1 cellular context compared by ENCODE assay signal in the genomic region with DNA sequence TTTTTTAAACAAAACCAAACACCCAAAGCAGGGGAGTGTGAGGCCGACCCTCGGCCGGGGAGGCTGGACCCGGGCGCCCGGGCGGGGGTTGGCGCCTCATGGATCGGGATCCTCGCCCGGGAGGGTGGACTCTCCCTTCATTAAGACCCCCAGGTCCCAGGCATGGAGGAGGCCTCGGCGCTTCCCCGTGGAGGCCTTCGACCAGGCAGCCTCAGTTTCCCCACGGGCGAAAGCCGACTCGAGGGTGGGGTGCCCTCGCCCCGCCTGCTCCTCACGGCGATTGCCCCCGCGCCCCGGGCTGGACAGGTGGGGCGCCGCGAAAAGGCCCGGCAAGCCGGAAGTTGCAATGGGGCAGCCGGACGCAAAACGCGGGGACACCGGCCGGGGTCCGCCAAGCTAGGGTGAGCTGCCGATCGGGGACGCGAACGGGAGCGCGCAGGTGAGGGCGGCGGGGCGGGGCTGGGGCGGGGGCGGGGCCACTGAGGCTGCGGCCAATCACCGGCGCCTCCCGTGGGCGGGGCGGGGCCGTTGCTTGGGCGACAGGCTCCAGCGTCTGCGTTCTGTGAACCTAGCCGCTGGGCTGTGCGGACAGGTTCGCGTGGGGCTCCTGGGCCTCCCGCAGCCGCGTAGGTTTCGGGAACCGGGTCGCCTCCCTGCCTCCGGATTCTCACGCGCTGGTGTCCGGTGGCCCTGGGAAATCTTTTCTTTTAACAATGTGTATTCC.
A peak's percentile ranks its signal among the peaks of the same experiment; 100 is the strongest.
TF ChIP-seq lines count a peak whose summit lies in the region.

No MANE protein-coding gene starts in this region.

TF ChIP-seq in HepG2, 621 proteins besides CTCF, POLR2A, EP300 and RAD21 (continued from another document and continues in another):
- TF ChIP-seq, protein P1, sequence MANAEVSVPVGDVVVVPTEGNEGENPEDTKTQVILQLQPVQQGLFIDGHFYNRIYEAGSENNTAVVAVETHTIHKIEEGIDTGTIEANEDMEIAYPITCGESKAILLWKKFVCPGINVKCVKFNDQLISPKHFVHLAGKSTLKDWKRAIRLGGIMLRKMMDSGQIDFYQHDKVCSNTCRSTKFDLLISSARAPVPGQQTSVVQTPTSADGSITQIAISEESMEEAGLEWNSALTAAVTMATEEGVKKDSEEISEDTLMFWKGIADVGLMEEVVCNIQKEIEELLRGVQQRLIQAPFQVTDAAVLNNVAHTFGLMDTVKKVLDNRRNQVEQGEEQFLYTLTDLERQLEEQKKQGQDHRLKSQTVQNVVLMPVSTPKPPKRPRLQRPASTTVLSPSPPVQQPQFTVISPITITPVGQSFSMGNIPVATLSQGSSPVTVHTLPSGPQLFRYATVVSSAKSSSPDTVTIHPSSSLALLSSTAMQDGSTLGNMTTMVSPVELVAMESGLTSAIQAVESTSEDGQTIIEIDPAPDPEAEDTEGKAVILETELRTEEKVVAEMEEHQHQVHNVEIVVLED (CRISPR knock-in tag; IDR thresholded peaks at IDR 0.05; ENCODE audit: borderline replicate concordance) = no peak; the same call in 1 of the 2 replicates
- TF ChIP-seq ZNF350 (CRISPR knock-in tag; IDR thresholded peaks at IDR 0.05; ENCODE audit: borderline replicate concordance, low read depth) (peak; percentile 58; the same call in 1 of the 2 replicates), HES4 (CRISPR knock-in tag; IDR thresholded peaks at IDR 0.05; ENCODE audit: borderline replicate concordance) (no peak), NR1H2 (CRISPR knock-in tag; IDR thresholded peaks at IDR 0.05; ENCODE audit: borderline replicate concordance, low read depth) (no peak), ZNF766 (CRISPR knock-in tag; IDR thresholded peaks at IDR 0.05; ENCODE audit: borderline replicate concordance) (no peak), RXRA (CRISPR knock-in tag; IDR thresholded peaks at IDR 0.05) (peak; percentile 63), MEIS1 (CRISPR knock-in tag; IDR thresholded peaks at IDR 0.05; ENCODE audit: borderline replicate concordance) (no peak), MIER3 (CRISPR knock-in tag; IDR thresholded peaks at IDR 0.05; ENCODE audit: borderline replicate concordance) (peak; percentile 76; the same call in 1 of the 2 replicates), MZF1 (CRISPR knock-in tag; IDR thresholded peaks at IDR 0.05; ENCODE audit: borderline replicate concordance) (no peak), HDAC1 (CRISPR knock-in tag; IDR thresholded peaks at IDR 0.05) (peak; percentile 79), HMG20A (CRISPR knock-in tag; IDR thresholded peaks at IDR 0.05; ENCODE audit: borderline replicate concordance) (no peak), ZNF12 (CRISPR knock-in tag; IDR thresholded peaks at IDR 0.05) (no peak), NFE2L2 (IDR thresholded peaks at IDR 0.05; ENCODE audit: low read length) (no peak), ZFP36L1 (CRISPR knock-in tag; IDR thresholded peaks at IDR 0.05) (no peak; the same call in 1 of the 2 replicates), NRL (CRISPR knock-in tag; IDR thresholded peaks at IDR 0.05; ENCODE audit: borderline replicate concordance) (no peak), GTF2F1 (IDR thresholded peaks at IDR 0.05; ENCODE audit: low read length) (no peak), SRSF4 (IDR thresholded peaks at IDR 0.05; ENCODE audit: low read depth, low read length, poor library complexity, severe bottlenecking) (no peak), ZNF331 (CRISPR knock-in tag; IDR thresholded peaks at IDR 0.05) (peak; percentile 75), ZSCAN21 (CRISPR knock-in tag; IDR thresholded peaks at IDR 0.05; ENCODE audit: borderline replicate concordance) (peak; percentile 59; the same call in 1 of the 2 replicates), FOSL1 (CRISPR knock-in tag; IDR thresholded peaks at IDR 0.05; ENCODE audit: borderline replicate concordance) (no peak), ZNF557 (CRISPR knock-in tag; IDR thresholded peaks at IDR 0.05) (no peak), DPF2 (CRISPR knock-in tag; IDR thresholded peaks at IDR 0.05; ENCODE audit: borderline replicate concordance, low read depth) (no peak), ZSCAN9 (CRISPR knock-in tag; IDR thresholded peaks at IDR 0.05; ENCODE audit: borderline replicate concordance) (peak; percentile 82), ZFP82 (CRISPR knock-in tag; IDR thresholded peaks at IDR 0.05; ENCODE audit: borderline replicate concordance) (no peak), ZNF878 (CRISPR knock-in tag; IDR thresholded peaks at IDR 0.05) (no peak), ZEB1 (IDR thresholded peaks at IDR 0.05; ENCODE audit: insufficient replicate concordance, low read depth) (peak; percentile 29), JUND (CRISPR knock-in tag; IDR thresholded peaks at IDR 0.05) (no peak)
- TF ChIP-seq, protein P2, sequence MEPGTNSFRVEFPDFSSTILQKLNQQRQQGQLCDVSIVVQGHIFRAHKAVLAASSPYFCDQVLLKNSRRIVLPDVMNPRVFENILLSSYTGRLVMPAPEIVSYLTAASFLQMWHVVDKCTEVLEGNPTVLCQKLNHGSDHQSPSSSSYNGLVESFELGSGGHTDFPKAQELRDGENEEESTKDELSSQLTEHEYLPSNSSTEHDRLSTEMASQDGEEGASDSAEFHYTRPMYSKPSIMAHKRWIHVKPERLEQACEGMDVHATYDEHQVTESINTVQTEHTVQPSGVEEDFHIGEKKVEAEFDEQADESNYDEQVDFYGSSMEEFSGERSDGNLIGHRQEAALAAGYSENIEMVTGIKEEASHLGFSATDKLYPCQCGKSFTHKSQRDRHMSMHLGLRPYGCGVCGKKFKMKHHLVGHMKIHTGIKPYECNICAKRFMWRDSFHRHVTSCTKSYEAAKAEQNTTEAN (CRISPR knock-in tag; conservative IDR thresholded peaks at IDR 0.05) = no peak
- TF ChIP-seq, protein P3, sequence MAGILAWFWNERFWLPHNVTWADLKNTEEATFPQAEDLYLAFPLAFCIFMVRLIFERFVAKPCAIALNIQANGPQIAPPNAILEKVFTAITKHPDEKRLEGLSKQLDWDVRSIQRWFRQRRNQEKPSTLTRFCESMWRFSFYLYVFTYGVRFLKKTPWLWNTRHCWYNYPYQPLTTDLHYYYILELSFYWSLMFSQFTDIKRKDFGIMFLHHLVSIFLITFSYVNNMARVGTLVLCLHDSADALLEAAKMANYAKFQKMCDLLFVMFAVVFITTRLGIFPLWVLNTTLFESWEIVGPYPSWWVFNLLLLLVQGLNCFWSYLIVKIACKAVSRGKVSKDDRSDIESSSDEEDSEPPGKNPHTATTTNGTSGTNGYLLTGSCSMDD (CRISPR knock-in tag; IDR thresholded peaks at IDR 0.05) = no peak
- TF ChIP-seq, protein P4, sequence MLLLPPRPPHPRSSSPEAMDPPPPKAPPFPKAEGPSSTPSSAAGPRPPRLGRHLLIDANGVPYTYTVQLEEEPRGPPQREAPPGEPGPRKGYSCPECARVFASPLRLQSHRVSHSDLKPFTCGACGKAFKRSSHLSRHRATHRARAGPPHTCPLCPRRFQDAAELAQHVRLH (CRISPR knock-in tag; IDR thresholded peaks at IDR 0.05; ENCODE audit: borderline replicate concordance, low read depth) = peak; percentile 72; the same call in 1 of the 2 replicates
- TF ChIP-seq, protein P5, sequence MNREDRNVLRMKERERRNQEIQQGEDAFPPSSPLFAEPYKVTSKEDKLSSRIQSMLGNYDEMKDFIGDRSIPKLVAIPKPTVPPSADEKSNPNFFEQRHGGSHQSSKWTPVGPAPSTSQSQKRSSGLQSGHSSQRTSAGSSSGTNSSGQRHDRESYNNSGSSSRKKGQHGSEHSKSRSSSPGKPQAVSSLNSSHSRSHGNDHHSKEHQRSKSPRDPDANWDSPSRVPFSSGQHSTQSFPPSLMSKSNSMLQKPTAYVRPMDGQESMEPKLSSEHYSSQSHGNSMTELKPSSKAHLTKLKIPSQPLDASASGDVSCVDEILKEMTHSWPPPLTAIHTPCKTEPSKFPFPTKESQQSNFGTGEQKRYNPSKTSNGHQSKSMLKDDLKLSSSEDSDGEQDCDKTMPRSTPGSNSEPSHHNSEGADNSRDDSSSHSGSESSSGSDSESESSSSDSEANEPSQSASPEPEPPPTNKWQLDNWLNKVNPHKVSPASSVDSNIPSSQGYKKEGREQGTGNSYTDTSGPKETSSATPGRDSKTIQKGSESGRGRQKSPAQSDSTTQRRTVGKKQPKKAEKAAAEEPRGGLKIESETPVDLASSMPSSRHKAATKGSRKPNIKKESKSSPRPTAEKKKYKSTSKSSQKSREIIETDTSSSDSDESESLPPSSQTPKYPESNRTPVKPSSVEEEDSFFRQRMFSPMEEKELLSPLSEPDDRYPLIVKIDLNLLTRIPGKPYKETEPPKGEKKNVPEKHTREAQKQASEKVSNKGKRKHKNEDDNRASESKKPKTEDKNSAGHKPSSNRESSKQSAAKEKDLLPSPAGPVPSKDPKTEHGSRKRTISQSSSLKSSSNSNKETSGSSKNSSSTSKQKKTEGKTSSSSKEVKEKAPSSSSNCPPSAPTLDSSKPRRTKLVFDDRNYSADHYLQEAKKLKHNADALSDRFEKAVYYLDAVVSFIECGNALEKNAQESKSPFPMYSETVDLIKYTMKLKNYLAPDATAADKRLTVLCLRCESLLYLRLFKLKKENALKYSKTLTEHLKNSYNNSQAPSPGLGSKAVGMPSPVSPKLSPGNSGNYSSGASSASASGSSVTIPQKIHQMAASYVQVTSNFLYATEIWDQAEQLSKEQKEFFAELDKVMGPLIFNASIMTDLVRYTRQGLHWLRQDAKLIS (CRISPR knock-in tag; IDR thresholded peaks at IDR 0.05) = no peak
- TF ChIP-seq, protein P6, sequence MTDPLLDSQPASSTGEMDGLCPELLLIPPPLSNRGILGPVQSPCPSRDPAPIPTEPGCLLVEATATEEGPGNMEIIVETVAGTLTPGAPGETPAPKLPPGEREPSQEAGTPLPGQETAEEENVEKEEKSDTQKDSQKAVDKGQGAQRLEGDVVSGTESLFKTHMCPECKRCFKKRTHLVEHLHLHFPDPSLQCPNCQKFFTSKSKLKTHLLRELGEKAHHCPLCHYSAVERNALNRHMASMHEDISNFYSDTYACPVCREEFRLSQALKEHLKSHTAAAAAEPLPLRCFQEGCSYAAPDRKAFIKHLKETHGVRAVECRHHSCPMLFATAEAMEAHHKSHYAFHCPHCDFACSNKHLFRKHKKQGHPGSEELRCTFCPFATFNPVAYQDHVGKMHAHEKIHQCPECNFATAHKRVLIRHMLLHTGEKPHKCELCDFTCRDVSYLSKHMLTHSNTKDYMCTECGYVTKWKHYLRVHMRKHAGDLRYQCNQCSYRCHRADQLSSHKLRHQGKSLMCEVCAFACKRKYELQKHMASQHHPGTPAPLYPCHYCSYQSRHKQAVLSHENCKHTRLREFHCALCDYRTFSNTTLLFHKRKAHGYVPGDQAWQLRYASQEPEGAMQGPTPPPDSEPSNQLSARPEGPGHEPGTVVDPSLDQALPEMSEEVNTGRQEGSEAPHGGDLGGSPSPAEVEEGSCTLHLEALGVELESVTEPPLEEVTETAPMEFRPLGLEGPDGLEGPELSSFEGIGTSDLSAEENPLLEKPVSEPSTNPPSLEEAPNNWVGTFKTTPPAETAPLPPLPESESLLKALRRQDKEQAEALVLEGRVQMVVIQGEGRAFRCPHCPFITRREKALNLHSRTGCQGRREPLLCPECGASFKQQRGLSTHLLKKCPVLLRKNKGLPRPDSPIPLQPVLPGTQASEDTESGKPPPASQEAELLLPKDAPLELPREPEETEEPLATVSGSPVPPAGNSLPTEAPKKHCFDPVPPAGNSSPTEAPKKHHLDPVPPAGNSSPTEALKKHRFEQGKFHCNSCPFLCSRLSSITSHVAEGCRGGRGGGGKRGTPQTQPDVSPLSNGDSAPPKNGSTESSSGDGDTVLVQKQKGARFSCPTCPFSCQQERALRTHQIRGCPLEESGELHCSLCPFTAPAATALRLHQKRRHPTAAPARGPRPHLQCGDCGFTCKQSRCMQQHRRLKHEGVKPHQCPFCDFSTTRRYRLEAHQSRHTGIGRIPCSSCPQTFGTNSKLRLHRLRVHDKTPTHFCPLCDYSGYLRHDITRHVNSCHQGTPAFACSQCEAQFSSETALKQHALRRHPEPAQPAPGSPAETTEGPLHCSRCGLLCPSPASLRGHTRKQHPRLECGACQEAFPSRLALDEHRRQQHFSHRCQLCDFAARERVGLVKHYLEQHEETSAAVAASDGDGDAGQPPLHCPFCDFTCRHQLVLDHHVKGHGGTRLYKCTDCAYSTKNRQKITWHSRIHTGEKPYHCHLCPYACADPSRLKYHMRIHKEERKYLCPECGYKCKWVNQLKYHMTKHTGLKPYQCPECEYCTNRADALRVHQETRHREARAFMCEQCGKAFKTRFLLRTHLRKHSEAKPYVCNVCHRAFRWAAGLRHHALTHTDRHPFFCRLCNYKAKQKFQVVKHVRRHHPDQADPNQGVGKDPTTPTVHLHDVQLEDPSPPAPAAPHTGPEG (CRISPR knock-in tag; IDR thresholded peaks at IDR 0.05) = peak; percentile 72; the same call in 1 of the 2 replicates
- TF ChIP-seq, protein P7, sequence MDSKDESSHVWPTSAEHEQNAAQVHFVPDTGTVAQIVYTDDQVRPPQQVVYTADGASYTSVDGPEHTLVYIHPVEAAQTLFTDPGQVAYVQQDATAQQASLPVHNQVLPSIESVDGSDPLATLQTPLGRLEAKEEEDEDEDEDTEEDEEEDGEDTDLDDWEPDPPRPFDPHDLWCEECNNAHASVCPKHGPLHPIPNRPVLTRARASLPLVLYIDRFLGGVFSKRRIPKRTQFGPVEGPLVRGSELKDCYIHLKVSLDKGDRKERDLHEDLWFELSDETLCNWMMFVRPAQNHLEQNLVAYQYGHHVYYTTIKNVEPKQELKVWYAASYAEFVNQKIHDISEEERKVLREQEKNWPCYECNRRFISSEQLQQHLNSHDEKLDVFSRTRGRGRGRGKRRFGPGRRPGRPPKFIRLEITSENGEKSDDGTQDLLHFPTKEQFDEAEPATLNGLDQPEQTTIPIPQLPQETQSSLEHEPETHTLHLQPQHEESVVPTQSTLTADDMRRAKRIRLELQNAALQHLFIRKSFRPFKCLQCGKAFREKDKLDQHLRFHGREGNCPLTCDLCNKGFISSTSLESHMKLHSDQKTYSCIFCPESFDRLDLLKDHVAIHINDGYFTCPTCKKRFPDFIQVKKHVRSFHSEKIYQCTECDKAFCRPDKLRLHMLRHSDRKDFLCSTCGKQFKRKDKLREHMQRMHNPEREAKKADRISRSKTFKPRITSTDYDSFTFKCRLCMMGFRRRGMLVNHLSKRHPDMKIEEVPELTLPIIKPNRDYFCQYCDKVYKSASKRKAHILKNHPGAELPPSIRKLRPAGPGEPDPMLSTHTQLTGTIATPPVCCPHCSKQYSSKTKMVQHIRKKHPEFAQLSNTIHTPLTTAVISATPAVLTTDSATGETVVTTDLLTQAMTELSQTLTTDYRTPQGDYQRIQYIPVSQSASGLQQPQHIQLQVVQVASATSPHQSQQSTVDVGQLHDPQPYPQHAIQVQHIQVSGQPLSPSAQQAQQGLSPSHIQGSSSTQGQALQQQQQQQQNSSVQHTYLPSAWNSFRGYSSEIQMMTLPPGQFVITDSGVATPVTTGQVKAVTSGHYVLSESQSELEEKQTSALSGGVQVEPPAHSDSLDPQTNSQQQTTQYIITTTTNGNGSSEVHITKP (CRISPR knock-in tag; IDR thresholded peaks at IDR 0.05; ENCODE audit: low read depth) = peak; percentile 58; the same call in 1 of the 2 replicates
- TF ChIP-seq, protein P8, sequence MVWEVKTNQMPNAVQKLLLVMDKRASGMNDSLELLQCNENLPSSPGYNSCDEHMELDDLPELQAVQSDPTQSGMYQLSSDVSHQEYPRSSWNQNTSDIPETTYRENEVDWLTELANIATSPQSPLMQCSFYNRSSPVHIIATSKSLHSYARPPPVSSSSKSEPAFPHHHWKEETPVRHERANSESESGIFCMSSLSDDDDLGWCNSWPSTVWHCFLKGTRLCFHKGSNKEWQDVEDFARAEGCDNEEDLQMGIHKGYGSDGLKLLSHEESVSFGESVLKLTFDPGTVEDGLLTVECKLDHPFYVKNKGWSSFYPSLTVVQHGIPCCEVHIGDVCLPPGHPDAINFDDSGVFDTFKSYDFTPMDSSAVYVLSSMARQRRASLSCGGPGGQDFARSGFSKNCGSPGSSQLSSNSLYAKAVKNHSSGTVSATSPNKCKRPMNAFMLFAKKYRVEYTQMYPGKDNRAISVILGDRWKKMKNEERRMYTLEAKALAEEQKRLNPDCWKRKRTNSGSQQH (CRISPR knock-in tag; IDR thresholded peaks at IDR 0.05; ENCODE audit: low read depth) = peak; percentile 81; the same call in 1 of the 2 replicates
- TF ChIP-seq, protein P9, sequence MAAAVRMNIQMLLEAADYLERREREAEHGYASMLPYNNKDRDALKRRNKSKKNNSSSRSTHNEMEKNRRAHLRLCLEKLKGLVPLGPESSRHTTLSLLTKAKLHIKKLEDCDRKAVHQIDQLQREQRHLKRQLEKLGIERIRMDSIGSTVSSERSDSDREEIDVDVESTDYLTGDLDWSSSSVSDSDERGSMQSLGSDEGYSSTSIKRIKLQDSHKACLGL (CRISPR knock-in tag; IDR thresholded peaks at IDR 0.05) = peak; percentile 68
